ENCODE assay signal across 1 cellular context in genomic region chr5:179227578-179228311, GRCh38.
TF ChIP-seq lines count a peak whose summit lies in the region.

No MANE protein-coding gene starts in this region.

TF ChIP-seq in HepG2, 621 proteins besides CTCF, POLR2A, EP300 and RAD21 (continued from another document):
- TF ChIP-seq ZNF687 (CRISPR knock-in tag; IDR thresholded peaks at IDR 0.05) (no peak), SP140L (CRISPR knock-in tag; IDR thresholded peaks at IDR 0.05; ENCODE audit: borderline replicate concordance) (no peak), ZMYM3 (CRISPR knock-in tag; IDR thresholded peaks at IDR 0.05) (no peak)
TF ChIP-seq in HepG2: peak in this region for 0.
